In genomic region chr9:129756191-129756590, GRCh38 we compare ENCODE assay signal across 31 cellular contexts. TPM values are rescaled to one million over a fixed set of nuclear protein-coding genes. Genes with fewer than 3 reads are reported as not detected.
"Had no signal": no experiment of that assay in that cellular context is flagged by ENCODE, and none has a peak within 500 bp of the region (broad histone marks: within the 10 kb centered on the region; RNA-seq: fewer than 3 reads in every experiment).

No MANE protein-coding gene starts in this region.

- H3K36me3 ChIP-seq: brain microvascular endothelial cell, esophagus muscularis mucosa, gastrocnemius medialis had no signal

- H3K27me3 ChIP-seq: brain microvascular endothelial cell, foreskin keratinocyte had no signal

- DNase-seq: activated CD4-positive, alpha-beta memory T cell treated with anti-CD3 and anti-CD28 coated beads for 36 hours; activated CD4-positive, alpha-beta T cell treated with anti-CD3 and anti-CD28 coated beads for 36 hours; activated CD4-positive, alpha-beta T cell treated with anti-CD3 and anti-CD28 coated beads, Interleukin-2, amount 10 ng/mL, durations not matched to agents 24 days and 14 days; activated CD4-positive, CD25-positive, alpha-beta regulatory T cell; activated CD4-positive, CD25-positive, alpha-beta regulatory T cell treated with anti-CD3 and anti-CD28 coated beads, Interleukin-2, amount 50 U/mL, for 72 hours; activated CD8-positive, alpha-beta memory T cell treated with anti-CD3 and anti-CD28 coated beads, Interleukin-2, amount 10 ng/mL, durations not matched to agents 7 days and 5 days; activated CD8-positive, alpha-beta memory T cell treated with anti-CD3 and anti-CD28 coated beads, Interleukin-2, amount 50 U/mL, for 4 hours; activated CD8-positive, alpha-beta T cell treated with anti-CD3 and anti-CD28 coated beads, Interleukin-2, amount 10 ng/mL, durations not matched to agents 7 days and 5 days; activated effector memory CD4-positive, alpha-beta T cell treated with anti-CD3 and anti-CD28 coated beads, Interleukin-2, amount 50 U/mL, for 16 hours; activated naive CD4-positive, alpha-beta T cell; activated naive CD4-positive, alpha-beta T cell treated with anti-CD3 and anti-CD28 coated beads, Interleukin-2, amount 10 ng/mL, durations not matched to agents 7 days and 5 days; activated naive CD8-positive, alpha-beta T cell treated with anti-CD3 and anti-CD28 coated beads, Interleukin-2, amount 10 ng/mL, durations not matched to agents 7 days and 5 days; activated T-cell treated with anti-CD3 and anti-CD28 coated beads, Interleukin-2, amount 50 U/mL, for 1 hour; activated T-cell treated with anti-CD3 and anti-CD28 coated beads, Interleukin-2, amount 50 U/mL, for 48 hours; amniotic stem cell; anterior cingulate cortex; brain microvascular endothelial cell; cortex of kidney; dermis blood vessel endothelial cell; effector CD4-positive, alpha-beta T cell; effector memory CD8-positive, alpha-beta T cell; erythroblast; foreskin keratinocyte; gastrocnemius medialis; glutamatergic neuron; T-helper 2 cell had no signal

- H3K4me3 ChIP-seq: esophagus muscularis mucosa, gastrocnemius medialis had no signal

- H3K27ac ChIP-seq: brain microvascular endothelial cell, esophagus muscularis mucosa, foreskin keratinocyte, gastrocnemius medialis had no signal

- H3K9me3 Mint-ChIP-seq: activated CD4-positive, alpha-beta memory T cell treated with anti-CD3 and anti-CD28 coated beads for 36 hours; activated CD4-positive, alpha-beta T cell treated with anti-CD3 and anti-CD28 coated beads, Interleukin-2, amount 10 ng/mL, durations not matched to agents 24 days and 14 days; activated naive CD4-positive, alpha-beta T cell treated with anti-CD3 and anti-CD28 coated beads, Interleukin-2, amount 10 ng/mL, durations not matched to agents 7 days and 5 days; activated naive CD4-positive, alpha-beta T cell treated with anti-CD3 and anti-CD28 coated beads, Interleukin-2, amount 50 U/mL, for 72 hours; activated naive CD8-positive, alpha-beta T cell treated with anti-CD3 and anti-CD28 coated beads, Interleukin-2, amount 10 ng/mL, durations not matched to agents 7 days and 5 days; activated T-helper 1 cell treated with anti-CD3 and anti-CD28 coated beads, Interleukin-12 subunit alpha, Interleukin-12 subunit beta, Interleukin-2, Interleukin-4 antibody, amounts not matched to agents 30 ng/mL and 10 ng/mL and 1 ng/mL, durations not matched to agents 14 hours and 24 hours and 36 hours; activated T-helper 2 cell treated with anti-CD3 and anti-CD28 coated beads, Interferon-gamma antibody, Interleukin-2, Interleukin-4, amounts not matched to agents 10 μg/mL and 5 μg/mL and 100 μg/mL, durations not matched to agents 14 hours and 24 hours and 36 hours; effector memory CD8-positive, alpha-beta T cell had no signal

- ATAC-seq: activated CD4-positive, alpha-beta T cell treated with anti-CD3 and anti-CD28 coated beads for 36 hours; activated CD8-positive, alpha-beta memory T cell treated with anti-CD3 and anti-CD28 coated beads, Interleukin-2, amount 10 ng/mL, durations not matched to agents 7 days and 5 days; effector memory CD8-positive, alpha-beta T cell; foreskin keratinocyte; gastrocnemius medialis had no signal

- H3K27ac Mint-ChIP-seq: activated CD4-positive, alpha-beta memory T cell treated with anti-CD3 and anti-CD28 coated beads for 36 hours; activated CD4-positive, alpha-beta T cell treated with anti-CD3 and anti-CD28 coated beads for 36 hours; activated CD4-positive, alpha-beta T cell treated with anti-CD3 and anti-CD28 coated beads, Interleukin-2, amount 10 ng/mL, durations not matched to agents 24 days and 14 days; activated CD8-positive, alpha-beta memory T cell treated with anti-CD3 and anti-CD28 coated beads, Interleukin-2, amount 10 ng/mL, durations not matched to agents 7 days and 5 days; activated CD8-positive, alpha-beta T cell treated with anti-CD3 and anti-CD28 coated beads, Interleukin-2, amount 10 ng/mL, durations not matched to agents 7 days and 5 days; activated naive CD4-positive, alpha-beta T cell treated with anti-CD3 and anti-CD28 coated beads, Interleukin-2, amount 10 ng/mL, durations not matched to agents 7 days and 5 days; activated naive CD4-positive, alpha-beta T cell treated with anti-CD3 and anti-CD28 coated beads, Interleukin-2, amount 50 U/mL, for 72 hours; activated naive CD8-positive, alpha-beta T cell treated with anti-CD3 and anti-CD28 coated beads, Interleukin-2, amount 10 ng/mL, durations not matched to agents 7 days and 5 days; activated T-helper 1 cell treated with anti-CD3 and anti-CD28 coated beads, Interleukin-12 subunit alpha, Interleukin-12 subunit beta, Interleukin-2, Interleukin-4 antibody, amounts not matched to agents 30 ng/mL and 10 ng/mL and 1 ng/mL, durations not matched to agents 14 hours and 24 hours and 36 hours; activated T-helper 2 cell treated with anti-CD3 and anti-CD28 coated beads, Interferon-gamma antibody, Interleukin-2, Interleukin-4, amounts not matched to agents 10 μg/mL and 5 μg/mL and 100 μg/mL, durations not matched to agents 14 hours and 24 hours and 36 hours had no signal

- H3K36me3 Mint-ChIP-seq: activated CD4-positive, alpha-beta memory T cell treated with anti-CD3 and anti-CD28 coated beads for 36 hours; activated CD8-positive, alpha-beta memory T cell treated with anti-CD3 and anti-CD28 coated beads, Interleukin-2, amount 10 ng/mL, durations not matched to agents 7 days and 5 days; activated naive CD4-positive, alpha-beta T cell treated with anti-CD3 and anti-CD28 coated beads, Interleukin-2, amount 10 ng/mL, durations not matched to agents 7 days and 5 days; activated naive CD4-positive, alpha-beta T cell treated with anti-CD3 and anti-CD28 coated beads, Interleukin-2, amount 50 U/mL, for 72 hours; activated naive CD8-positive, alpha-beta T cell treated with anti-CD3 and anti-CD28 coated beads, Interleukin-2, amount 10 ng/mL, durations not matched to agents 7 days and 5 days had no signal

- H3K4me3 Mint-ChIP-seq: activated CD4-positive, alpha-beta memory T cell treated with anti-CD3 and anti-CD28 coated beads for 36 hours; activated CD4-positive, alpha-beta T cell treated with anti-CD3 and anti-CD28 coated beads for 36 hours; activated CD4-positive, alpha-beta T cell treated with anti-CD3 and anti-CD28 coated beads, Interleukin-2, amount 10 ng/mL, durations not matched to agents 24 days and 14 days; activated CD8-positive, alpha-beta memory T cell treated with anti-CD3 and anti-CD28 coated beads, Interleukin-2, amount 10 ng/mL, durations not matched to agents 7 days and 5 days; activated CD8-positive, alpha-beta T cell treated with anti-CD3 and anti-CD28 coated beads, Interleukin-2, amount 10 ng/mL, durations not matched to agents 7 days and 5 days; activated naive CD4-positive, alpha-beta T cell treated with anti-CD3 and anti-CD28 coated beads, Interleukin-2, amount 10 ng/mL, durations not matched to agents 7 days and 5 days; activated T-helper 1 cell treated with anti-CD3 and anti-CD28 coated beads, Interleukin-12 subunit alpha, Interleukin-12 subunit beta, Interleukin-2, Interleukin-4 antibody, amounts not matched to agents 30 ng/mL and 10 ng/mL and 1 ng/mL, durations not matched to agents 14 hours and 24 hours and 36 hours; effector memory CD8-positive, alpha-beta T cell had no signal

- H3K9me3 ChIP-seq: esophagus muscularis mucosa, gastrocnemius medialis had no signal

RNA-seq across cellular contexts. Expression of gene PTGES, which starts 3.3 kb away (rescaled TPM):
- total RNA-seq: activated CD4-positive, alpha-beta memory T cell treated with anti-CD3 and anti-CD28 coated beads for 36 hours; activated CD8-positive, alpha-beta memory T cell treated with anti-CD3 and anti-CD28 coated beads for 36 hours; activated CD8-positive, alpha-beta memory T cell treated with anti-CD3 and anti-CD28 coated beads, Interleukin-2, amount 10 ng/mL, durations not matched to agents 7 days and 5 days; activated CD8-positive, alpha-beta T cell treated with anti-CD3 and anti-CD28 coated beads, Interleukin-2, amount 10 ng/mL, durations not matched to agents 7 days and 5 days; activated naive CD8-positive, alpha-beta T cell treated with anti-CD3 and anti-CD28 coated beads, Interleukin-2, amount 10 ng/mL, durations not matched to agents 7 days and 5 days had no signal
